Comparison of ENCODE assay signal across 22 cellular contexts in the genomic region with DNA sequence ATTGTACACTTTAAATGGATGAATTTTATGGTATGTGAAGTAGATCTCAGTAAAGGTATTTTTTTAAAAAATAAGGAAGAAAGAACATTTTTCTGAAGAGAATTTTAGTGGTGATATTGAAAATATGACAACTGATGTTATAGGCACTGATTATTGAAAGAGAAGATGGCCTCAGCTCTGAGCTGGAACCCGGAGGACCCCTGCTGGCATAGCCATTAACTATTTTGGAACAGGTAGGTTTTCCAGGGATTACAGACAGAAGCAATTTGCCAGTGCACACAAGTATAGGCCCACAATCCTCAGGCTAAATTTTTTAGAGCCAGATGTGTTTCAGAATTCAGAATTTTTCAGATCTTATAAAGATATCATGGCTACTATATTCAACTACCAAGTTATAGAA.
DNase-seq lines count a peak whose midpoint lies in the region; TF ChIP-seq lines count a peak whose summit lies in the region.
"Had no signal": no experiment of that assay in that cellular context is flagged by ENCODE, and none has a peak within 500 bp of the region (broad histone marks: within the 10 kb centered on the region; RNA-seq: fewer than 3 reads in every experiment).

No MANE protein-coding gene starts in this region.

- H3K27ac ChIP-seq in OCI-LY3 (ENCODE audit: low read length): no peak overlapping the region
- H3K27ac ChIP-seq: prostate gland, spleen, testis had no signal

- no peaks in the 10 kb centered on the region for H3K36me3 ChIP-seq in OCI-LY3 (replicated peaks; ENCODE audit: low read depth, low read length)
- H3K36me3 ChIP-seq: MG63, prostate gland, spleen had no signal

- H3K4me3 ChIP-seq in AG10803 (ENCODE audit: low read length) (no peak overlapping the region), OCI-LY3 (ENCODE audit: low read length) (no peak overlapping the region), epithelial cell of proximal tubule (ENCODE audit: low read depth, low read length) (no peak overlapping the region)
- H3K4me3 ChIP-seq: MG63, prostate gland, spleen, testis had no signal

- no peak overlapping the region for H3K9ac ChIP-seq in OCI-LY3 (ENCODE audit: low read length)

- H3K4me2 ChIP-seq in OCI-LY3 (ENCODE audit: low read length): no peak overlapping the region

- peak; percentile 17; the same call in 1 of the 2 replicates for TF ChIP-seq CTCF in AG10803 (conservative IDR thresholded peaks at IDR 0.05; ENCODE audit: low read length)
- TF ChIP-seq CTCF in OCI-LY3 (IDR thresholded peaks at IDR 0.05; ENCODE audit: low read depth, low read length): peak; percentile 61
- peak; percentile 30 for TF ChIP-seq CTCF in epithelial cell of proximal tubule (conservative IDR thresholded peaks at IDR 0.05; ENCODE audit: low read depth, low read length)

- no peak for DNase-seq in AG10803 (ENCODE audit: low read depth)
- DNase-seq in ELR (ENCODE audit: low read depth): peak; percentile 18
- no peak for DNase-seq in epithelial cell of proximal tubule (ENCODE audit: low read depth)
- DNase-seq in NCI-H2107 (lab: John Stamatoyannopoulos, UW): no peak
- DNase-seq in activated CD4-positive, CD25-positive, alpha-beta regulatory T cell (lab: John Stamatoyannopoulos, UW): no peak
- no peak for DNase-seq in activated gamma-delta T cell (lab: John Stamatoyannopoulos, UW)
- DNase-seq: activated CD4-positive, alpha-beta T cell treated with anti-CD3 and anti-CD28 coated beads for 1 hour; activated CD8-positive, alpha-beta memory T cell treated with anti-CD3 and anti-CD28 coated beads, Interleukin-2, amount 10 ng/mL, durations not matched to agents 7 days and 5 days; activated gamma-delta T cell treated with Interleukin-2 at 50 U/mL for 16 hours; amygdala; cerebellar nuclear complex; DND-41; effector memory CD4-positive, alpha-beta T cell; H9; mesendoderm; MG63; NCI-H2029; nephron progenitor cell; spleen; testis had no signal

- no peaks in the 10 kb centered on the region for H4K20me1 ChIP-seq in OCI-LY3 (ENCODE audit: insufficient read depth, low read length)

- H3K4me1 ChIP-seq in OCI-LY3 (ENCODE audit: low read length): no peaks in the 10 kb centered on the region
- H3K4me1 ChIP-seq: prostate gland, spleen, testis had no signal

- H3K9me3 ChIP-seq in OCI-LY3 (ENCODE audit: insufficient read depth, low read length): no peaks in the 10 kb centered on the region; the same call in 1 of the 2 replicates
- H3K9me3 ChIP-seq: prostate gland, testis had no signal

- no peaks in the 10 kb centered on the region for H3K79me2 ChIP-seq in OCI-LY3 (ENCODE audit: low read length)

- no peak overlapping the region for H2AFZ ChIP-seq in OCI-LY3 (ENCODE audit: low read depth, low read length)

- no peaks in the 10 kb centered on the region for H3K27me3 ChIP-seq in OCI-LY3 (ENCODE audit: low read depth, low read length)
- H3K27me3 ChIP-seq: MG63, spleen, testis had no signal
